ENCODE assay signal across 1 cellular context in genomic region chr10:87867453-87867852, GRCh38.
TF ChIP-seq lines count a peak whose summit lies in the region.

No MANE protein-coding gene starts in this region.

TF ChIP-seq in GM12878, 131 proteins besides CTCF, POLR2A, EP300 and RAD21 (continued from another document):
- TF ChIP-seq HDAC2 (IDR thresholded peaks at IDR 0.05) (no peak), ESRRA (IDR thresholded peaks at IDR 0.05; ENCODE audit: low read length) (no peak), RCOR1 (conservative IDR thresholded peaks at IDR 0.05; ENCODE audit: low read depth, low read length) (no peak), NFYA (IDR thresholded peaks at IDR 0.05; ENCODE audit: borderline replicate concordance, low read depth, low read length) (no peak), POLR2AphosphoS2 (IDR thresholded peaks at IDR 0.05; ENCODE audit: low read depth, low read length) (no peak)
